Comparison of ENCODE assay signal across 21 cellular contexts in genomic region chr17:46270032-46270431, GRCh38.
"Had no signal": no experiment of that assay in that cellular context is flagged by ENCODE, and none has a peak within 500 bp of the region (broad histone marks: within the 10 kb centered on the region; RNA-seq: fewer than 3 reads in every experiment).

No MANE protein-coding gene starts in this region.

- H3K4me3 ChIP-seq: dorsolateral prefrontal cortex, gastrocnemius medialis, left ventricle myocardium inferior, mucosa of descending colon, prostate gland, right atrium auricular region had no signal

- DNase-seq: activated B cell treated with CpG ODN at 0.5 μM for 24 hours; activated CD4-positive, alpha-beta T cell treated with anti-CD3 and anti-CD28 coated beads for 4 hours; activated CD8-positive, alpha-beta T cell treated with anti-CD3 and anti-CD28 coated beads for 36 hours; activated effector memory CD4-positive, alpha-beta T cell treated with Interleukin-2 at 50 U/mL for 16 hours; activated naive CD4-positive, alpha-beta T cell treated with anti-CD3 and anti-CD28 coated beads, Interleukin-2, amount 10 ng/mL, durations not matched to agents 7 days and 5 days; activated naive CD8-positive, alpha-beta T cell treated with anti-CD3 and anti-CD28 coated beads, Interleukin-2, amount 50 U/mL, for 24 hours; activated T-cell treated with anti-CD3 and anti-CD28 coated beads, Interleukin-2, amount 50 U/mL, for 24 hours; anterior cingulate cortex; caudate nucleus; dorsolateral prefrontal cortex; gastrocnemius medialis; kidney glomerular epithelial cell; left ventricle myocardium inferior; mucosa of descending colon; naive B cell; stimulated activated CD4-positive, alpha-beta T cell treated with anti-CD3 and anti-CD28 coated beads, Interleukin-12 subunit alpha, Interleukin-12 subunit beta, amount 100 ng/mL, for 4 hours; stimulated activated CD4-positive, alpha-beta T cell treated with anti-CD3 and anti-CD28 coated beads, Interleukin-1b, Interleukin-23, amount 100 ng/mL, for 48 hours; stimulated activated CD8-positive, alpha-beta memory T cell treated with anti-CD3 and anti-CD28 coated beads, Interleukin-4, amount 100 ng/mL, for 48 hours; stimulated activated naive CD4-positive, alpha-beta T cell had no signal

- H3K4me1 ChIP-seq: prostate gland had no signal

- ATAC-seq: activated CD8-positive, alpha-beta T cell treated with anti-CD3 and anti-CD28 coated beads for 36 hours; activated naive CD8-positive, alpha-beta T cell treated with anti-CD3 and anti-CD28 coated beads, Interleukin-2, amount 50 U/mL, for 24 hours; gastrocnemius medialis; mucosa of descending colon had no signal

- H3K36me3 ChIP-seq: gastrocnemius medialis, left ventricle myocardium inferior, prostate gland, right atrium auricular region had no signal

- H3K9me3 ChIP-seq: gastrocnemius medialis, left ventricle myocardium inferior, mucosa of descending colon, prostate gland, right atrium auricular region had no signal

- H3K27me3 ChIP-seq: dorsolateral prefrontal cortex, gastrocnemius medialis, right atrium auricular region had no signal

- H3K27ac ChIP-seq: dorsolateral prefrontal cortex, left ventricle myocardium inferior, prostate gland, right atrium auricular region had no signal
